ENCODE assay signal across 8 cellular contexts in the genomic region with DNA sequence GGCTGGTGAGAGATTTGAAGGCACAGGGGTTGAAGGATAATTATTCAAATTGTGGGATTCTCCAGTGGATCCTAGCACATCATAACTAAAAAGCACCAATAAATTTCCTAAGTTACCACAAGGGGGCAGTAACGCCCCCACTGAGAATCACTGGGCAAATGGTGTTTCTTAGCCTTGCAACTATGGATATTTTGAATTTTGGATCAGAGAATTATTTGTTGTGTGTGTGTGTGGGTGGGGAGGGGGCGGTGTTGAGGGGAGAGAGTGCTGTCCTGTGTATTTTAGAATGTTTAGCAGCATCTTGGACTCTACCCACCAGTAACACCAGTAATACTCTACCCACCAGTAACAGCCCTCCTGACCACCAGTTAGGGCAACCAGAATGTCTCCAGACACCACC.
A peak's percentile ranks its signal among the peaks of the same experiment; 100 is the strongest.
DNase-seq lines count a peak whose midpoint lies in the region; ATAC-seq and TF ChIP-seq lines count a peak whose summit lies in the region.

No MANE protein-coding gene starts in this region.

- H3K27ac ChIP-seq in AG04450 (ENCODE audit: low read depth, low read length) (no peak overlapping the region), SU-DHL-6 (ENCODE audit: low read depth, low read length) (no peak overlapping the region), cardiac muscle cell (no peak overlapping the region), testis (no peak overlapping the region)

- DNase-seq in AG04450 (ENCODE audit: low read depth, low spot score) (no peak), GM12864 (ENCODE audit: low read depth) (no peak), cardiac muscle cell (ENCODE audit: low read depth in 1 of 2, low spot score in 1 of 2) (peak; percentile 40 to 74), testis (peak; percentile 19), NCI-H2029 treated with DMSO at 0.1 percent for 48 hours (lab: John Stamatoyannopoulos, UW) (no peak)

- H3K4me2 ChIP-seq in SU-DHL-6 (ENCODE audit: low read depth, low read length, poor library complexity, severe bottlenecking): no peak overlapping the region

- no peak overlapping the region for H3K4me3 ChIP-seq in AG04450 (ENCODE audit: low read depth, low read length)
- no peak overlapping the region for H3K4me3 ChIP-seq in GM12864 (ENCODE audit: low read depth, low read length)
- no peak overlapping the region for H3K4me3 ChIP-seq in SU-DHL-6 (ENCODE audit: insufficient read depth, low read length, poor library complexity, severe bottlenecking)
- H3K4me3 ChIP-seq in cardiac muscle cell: no peak overlapping the region
- no peak overlapping the region for H3K4me3 ChIP-seq in testis

- CTCF ChIA-PET in AG04450 (lab: Charles Lee): interaction anchor here (0.5 to 1.0 kb wide), 6 partner anchors 11 to 1633 kb away, joined by 3 to 8 read pairs (median 5); no protein-coding TSS in a partner anchor

- H3K9me3 ChIP-seq in AG04450 (ENCODE audit: control insufficient read depth, insufficient read depth, low read length): no peaks in the 10 kb centered on the region; the same call in 1 of the 2 replicates
- no peaks in the 10 kb centered on the region for H3K9me3 ChIP-seq in SU-DHL-6 (ENCODE audit: insufficient read depth, low read length)
- no peaks in the 10 kb centered on the region for H3K9me3 ChIP-seq in cardiac muscle cell (ENCODE audit: low read depth)
- no peaks in the 10 kb centered on the region for H3K9me3 ChIP-seq in testis

- TF ChIP-seq CTCF in AG04450 (IDR thresholded peaks at IDR 0.05; ENCODE audit: low read depth, low read length) (peak; percentile 82), GM12864 (IDR thresholded peaks at IDR 0.05; ENCODE audit: low read depth, low read length, missing control alignments) (peak; percentile 77), SU-DHL-6 (IDR thresholded peaks at IDR 0.05; ENCODE audit: insufficient read depth, low read length, poor library complexity, severe bottlenecking) (peak; percentile 80), cardiac muscle cell (IDR thresholded peaks at IDR 0.05; ENCODE audit: low read depth, low read length) (peak; percentile 78), testis (IDR thresholded peaks at IDR 0.05) (peak; percentile 54 to 96 (median 79))

- H3K36me3 ChIP-seq in SU-DHL-6 (ENCODE audit: low read length) (no peaks in the 10 kb centered on the region), cardiac muscle cell (no peaks in the 10 kb centered on the region), testis (ENCODE audit: low read depth, missing control alignments) (no peaks in the 10 kb centered on the region)

- H3F3A ChIP-seq in SU-DHL-6 (ENCODE audit: insufficient read depth): no peaks in the 10 kb centered on the region

- peak; percentile 69 for ATAC-seq in HG03175 (IDR thresholded peaks at IDR 0.05; ENCODE audit: unreplicated experiment)
- no peak for ATAC-seq in GM21360 (IDR thresholded peaks at IDR 0.05; ENCODE audit: unreplicated experiment)

- no peak for TF ChIP-seq POLR2A in testis (IDR thresholded peaks at IDR 0.05)

- 25 to 40% methylated on average over 2 of the region's 2 CpGs for WGBS in testis, 2 donors

- no peaks in the 10 kb centered on the region for H3K9me2 ChIP-seq in SU-DHL-6 (replicated peaks; ENCODE audit: insufficient read depth, low read length)

- no peaks in the 10 kb centered on the region for H4K20me1 ChIP-seq in SU-DHL-6 (ENCODE audit: low read depth, low read length)

- no peaks in the 10 kb centered on the region for H3K79me2 ChIP-seq in SU-DHL-6 (ENCODE audit: insufficient read depth, low read length)

- no peaks in the 10 kb centered on the region for H3K27me3 ChIP-seq in AG04450 (ENCODE audit: control insufficient read depth, insufficient read depth, low read length)
- no peaks in the 10 kb centered on the region for H3K27me3 ChIP-seq in SU-DHL-6 (ENCODE audit: low read length)
- H3K27me3 ChIP-seq in cardiac muscle cell: no peaks in the 10 kb centered on the region
- no peaks in the 10 kb centered on the region for H3K27me3 ChIP-seq in testis

- H3K4me1 ChIP-seq in cardiac muscle cell (ENCODE audit: low read depth) (no peaks in the 10 kb centered on the region), testis (no peaks in the 10 kb centered on the region)

- intact Hi-C loops in testis (cut with DNase I; ENCODE audit: low total_unique reads): no loop called here

- H3K9ac ChIP-seq in SU-DHL-6 (ENCODE audit: low read length): no peak overlapping the region

- POLR2A ChIA-PET in AG04450 (lab: Yijun Ruan, JAX): no interaction called here

- H2AFZ ChIP-seq in SU-DHL-6 (ENCODE audit: low read depth, low read length, severe bottlenecking): no peak overlapping the region

Comparison
In these comparisons a context has a peak if more than half of its experiments do, and no peak if none do; other contexts are left out.
1. DNase-seq: peak in cardiac muscle cell (2 of 2) and testis (single experiment); none in AG04450 (single experiment), GM12864 (single experiment) and NCI-H2029 treated with DMSO at 0.1 percent for 48 hours (single experiment).
2. Peak in every context shown above with its lines, with median percentiles within 50 percentile points of each other: CTCF ChIP-seq.